In genomic region chr11:60485987-60486386, GRCh38 we compare ENCODE assay signal across 8 cellular contexts. TPM values are rescaled to one million over a fixed set of nuclear protein-coding genes. Genes with fewer than 3 reads are reported as not detected.
DNase-seq lines count a peak whose midpoint lies in the region; ATAC-seq and TF ChIP-seq lines count a peak whose summit lies in the region.

No MANE protein-coding gene starts in this region.

- TF ChIP-seq POLR2A in stomach (IDR thresholded peaks at IDR 0.05) = no peak

- peaks cover 14% of the 10 kb centered on the region for H3K36me3 Mint-ChIP-seq in dendritic cell treated with granulocyte-macrophage colony-stimulating factor and Interleukin-4, amounts not matched to agents 40 ng/mL and 50 ng/mL, for 4 days (ENCODE audit: low read depth)

- H3K27me3 ChIP-seq in stomach (no peaks in the 10 kb centered on the region), right atrium auricular region (no peaks in the 10 kb centered on the region)

- H3K4me1 Mint-ChIP-seq in dendritic cell treated with granulocyte-macrophage colony-stimulating factor and Interleukin-4, amounts not matched to agents 40 ng/mL and 50 ng/mL, for 4 days (ENCODE audit: low read depth) = peaks cover 34% of the 10 kb centered on the region

- no peak overlapping the region for H3K4me3 ChIP-seq in stomach
- H3K4me3 ChIP-seq in right atrium auricular region = no peak overlapping the region

- H3K27ac ChIP-seq in stomach (no peak overlapping the region), right atrium auricular region (no peak overlapping the region)

- TF ChIP-seq EP300 in stomach (IDR thresholded peaks at IDR 0.05) = no peak

- ATAC-seq in GM18873 (IDR thresholded peaks at IDR 0.05; ENCODE audit: low FRiP score, unreplicated experiment) = peak; percentile 97
- ATAC-seq in HG02973 (IDR thresholded peaks at IDR 0.05; ENCODE audit: unreplicated experiment) = peak; percentile 99

- peak; percentile 18 for DNase-seq in COLO829 (ENCODE audit: low spot score)
- peak; percentile 14 for DNase-seq in NCI-H460 (ENCODE audit: extremely low read depth, low read depth)
- peak; percentile 29 for DNase-seq in stomach
- no peak for DNase-seq in kidney glomerular epithelial cell (lab: John Stamatoyannopoulos, UW)
- DNase-seq in right atrium auricular region (ENCODE audit: low spot score) = no peak

- no peaks in the 10 kb centered on the region for H3K9me3 ChIP-seq in stomach
- H3K9me3 ChIP-seq in right atrium auricular region = no peaks in the 10 kb centered on the region

- intact Hi-C loops in dendritic cell treated with granulocyte-macrophage colony-stimulating factor and Interleukin-4, amounts not matched to agents 40 ng/mL and 50 ng/mL, for 4 days (cut with micrococcal nuclease) = loop anchor here (1.0 to 5.0 kb wide), 4 partner anchors 123 to 221 kb away; no protein-coding TSS in a partner anchor
- intact Hi-C loops in stomach (cut with DNase I; ENCODE audit: low total_unique reads) = no loop called here

- no peaks in the 10 kb centered on the region for H3K4me1 ChIP-seq in stomach
- no peaks in the 10 kb centered on the region for H3K4me1 ChIP-seq in right atrium auricular region

- 68 to 79% (median 76%) methylated on average over 5 of the region's 5 CpGs for WGBS in stomach, 5 donors

- no peak overlapping the region for H3K4me3 Mint-ChIP-seq in dendritic cell treated with granulocyte-macrophage colony-stimulating factor and Interleukin-4, amounts not matched to agents 40 ng/mL and 50 ng/mL, for 4 days

- TF ChIP-seq CTCF in stomach (IDR thresholded peaks at IDR 0.05) (peak in 4 of 7 experiments; percentile 13 to 42 (median 32)), right atrium auricular region (IDR thresholded peaks at IDR 0.05) (no peak)

- H3K36me3 ChIP-seq in stomach (no peaks in the 10 kb centered on the region), right atrium auricular region (no peaks in the 10 kb centered on the region)

- H3K27ac Mint-ChIP-seq in dendritic cell treated with granulocyte-macrophage colony-stimulating factor and Interleukin-4, amounts not matched to agents 40 ng/mL and 50 ng/mL, for 4 days = peak overlapping the region; percentile 35

- H3K9me3 Mint-ChIP-seq in dendritic cell treated with granulocyte-macrophage colony-stimulating factor and Interleukin-4, amounts not matched to agents 40 ng/mL and 50 ng/mL, for 4 days = peaks cover 17% of the 10 kb centered on the region

- H3K27me3 Mint-ChIP-seq in dendritic cell treated with granulocyte-macrophage colony-stimulating factor and Interleukin-4, amounts not matched to agents 40 ng/mL and 50 ng/mL, for 4 days = peaks cover 1% of the 10 kb centered on the region

RNA-seq across cellular contexts. Expression of gene MS4A12, which starts 6.6 kb away (rescaled TPM):
- total RNA-seq in NCI-H460 (2014; rRNA removed; shearing (Covaris generic)) = not detected in 2 replicates
- polyA plus RNA-seq in NCI-H460 (2014; cell fraction: nucleus; rRNA removed) = not detected in 2 replicates
- total RNA-seq in stomach (1 to 10 TPM in 2 of 5 donors, not detected in 3; 2.9 to 4.6 TPM), right atrium auricular region (not detected)
- 1 to 10 TPM in 1 of 3 donors, not detected in 2; 1.1 TPM for polyA plus RNA-seq in stomach

RNA-seq across cellular contexts. Expression of gene MS4A13, which starts 29.2 kb away (rescaled TPM):
- total RNA-seq in NCI-H460 (2014; rRNA removed; shearing (Covaris generic)) = not detected in 2 replicates
- not detected in 2 replicates for polyA plus RNA-seq in NCI-H460 (2014; cell fraction: nucleus; rRNA removed)
- total RNA-seq in stomach (not detected), right atrium auricular region (not detected)
- polyA plus RNA-seq in stomach = not detected

RNA-seq across cellular contexts. Expression of gene MS4A1, which starts 30.3 kb away (rescaled TPM):
- total RNA-seq in NCI-H460 (2014; rRNA removed; shearing (Covaris generic)) = not detected in 2 replicates
- not detected in 2 replicates for polyA plus RNA-seq in NCI-H460 (2014; cell fraction: nucleus; rRNA removed)
- 1 to 10 TPM in 2 of 5 donors, under 1 TPM in 2, not detected in 1; 0.29 to 3.9 (median 2.2) TPM for total RNA-seq in stomach
- polyA plus RNA-seq in stomach = 1 to 10 TPM in 2 of 3 donors, under 1 TPM in 1; 0.12 to 8.8 (median 1.2) TPM
- total RNA-seq in right atrium auricular region = not detected

RNA-seq across cellular contexts. Expression of gene MS4A5, which starts 56.6 kb away (rescaled TPM):
- not detected in 2 replicates for total RNA-seq in NCI-H460 (2014; rRNA removed; shearing (Covaris generic))
- polyA plus RNA-seq in NCI-H460 (2014; cell fraction: nucleus; rRNA removed) = not detected in 2 replicates
- total RNA-seq in stomach = not detected
- not detected for polyA plus RNA-seq in stomach
- not detected for total RNA-seq in right atrium auricular region

Comparison
In these comparisons a context has a peak if more than half of its experiments do, and no peak if none do; other contexts are left out.
1. DNase-seq: peak in COLO829 (single experiment), NCI-H460 (single experiment) and stomach (single experiment); none in kidney glomerular epithelial cell (single experiment) and right atrium auricular region (single experiment).
2. CTCF ChIP-seq: peak in stomach (4 of 7); none in right atrium auricular region (0 of 2).